In the genomic region with DNA sequence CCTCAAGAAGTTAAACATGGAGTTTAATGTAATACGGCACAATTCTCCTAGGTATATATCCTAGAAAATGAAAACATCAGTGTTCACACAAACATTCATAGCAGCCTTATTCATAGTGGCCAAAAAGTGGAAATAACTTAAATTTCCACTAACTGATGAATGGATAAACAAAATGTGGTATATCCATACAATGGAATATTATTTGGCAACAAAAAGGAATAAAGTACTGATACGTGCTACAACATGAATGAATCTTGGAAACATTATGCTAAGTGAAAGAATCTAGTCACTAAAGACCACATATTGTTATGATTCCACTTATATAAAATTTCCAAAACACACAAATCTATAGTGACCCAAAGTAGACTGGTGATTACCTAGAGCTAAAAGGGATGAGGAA, we compare ENCODE assay signal across 10 cellular contexts. TPM values are rescaled to one million over a fixed set of nuclear protein-coding genes. Genes with fewer than 3 reads are reported as not detected.
"Had no signal": no experiment of that assay in that cellular context is flagged by ENCODE, and none has a peak within 500 bp of the region (broad histone marks: within the 10 kb centered on the region; RNA-seq: fewer than 3 reads in every experiment).

No MANE protein-coding gene starts in this region.

- DNase-seq: IMR-90, KBM-7, KG1 had no signal

- H3K27ac ChIP-seq: HL-60, KMS-11 had no signal

- ATAC-seq: HepG2 had no signal

- H3K4me2 ChIP-seq: KMS-11 had no signal

- FAIRE-seq: HepG2, HTR-8/SVneo had no signal

- H3K9ac ChIP-seq: KMS-11 had no signal

RNA-seq across cellular contexts. Expression of a gene that starts 31.1 kb away (rescaled TPM):
- total RNA-seq: HepG2, HT-29, HT1080, IMR-90 had no signal
- polyA plus RNA-seq: HepG2, IgD-negative memory B cell, IMR-90 had no signal

RNA-seq across cellular contexts. Expression of a gene that starts 47.1 kb away (rescaled TPM):
- total RNA-seq: HepG2, HT1080 had no signal
- polyA plus RNA-seq: HepG2 had no signal

RNA-seq across cellular contexts. Expression of a gene that starts 59.7 kb away (rescaled TPM):
- total RNA-seq: HepG2, HT1080 had no signal
- polyA plus RNA-seq: IgD-negative memory B cell, IMR-90 had no signal
